ENCODE assay signal across 35 cellular contexts in the genomic region with DNA sequence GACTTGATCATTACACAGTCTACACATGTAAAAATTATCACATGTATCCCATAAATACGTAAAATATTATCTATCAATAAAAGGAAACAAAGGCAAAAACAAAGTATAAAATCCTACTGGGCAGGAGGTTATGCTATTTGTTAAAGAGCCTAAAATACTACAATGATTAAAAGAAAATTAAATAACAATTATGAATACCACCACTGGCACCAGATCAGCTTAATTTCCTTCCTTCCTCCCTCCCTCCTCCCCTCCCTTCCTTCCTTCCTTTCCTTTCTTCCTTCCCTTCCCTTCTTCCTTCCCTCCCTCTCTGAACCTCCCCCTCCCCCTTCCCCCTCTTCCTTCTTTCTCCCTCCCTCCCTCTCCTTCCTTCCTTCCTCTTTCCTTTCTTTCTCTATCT.
DNase-seq lines count a peak whose midpoint lies in the region; ATAC-seq, FAIRE-seq and TF ChIP-seq lines count a peak whose summit lies in the region.
"Had no signal": no experiment of that assay in that cellular context is flagged by ENCODE, and none has a peak within 500 bp of the region (broad histone marks: within the 10 kb centered on the region; RNA-seq: fewer than 3 reads in every experiment).

No MANE protein-coding gene starts in this region.

- in situ Hi-C loops in HepG2 (cut with HindIII; ENCODE audit: extremely low pct_ligation_motif_present, low pct_unique_long_range_greater_than_20kb) (no loop called here), K562 (cut with MboI) (no loop called here)

- H3K27me3 ChIP-seq in HepG2 (ENCODE audit: control insufficient read depth in 1 of 2, insufficient read depth in 2 of 2, low read length in 2 of 2) (no peaks in the 10 kb centered on the region), right lobe of liver (no peaks in the 10 kb centered on the region), K562 (ENCODE audit: control insufficient read depth in 2 of 2, insufficient read depth in 2 of 2, low read length in 2 of 2) (no peaks in the 10 kb centered on the region)
- H3K27me3 ChIP-seq: BLaER1; BLaER1 treated with 17β-estradiol and CSF1 and Interleukin-3, amounts not matched to agents 10 nM and 100 nM had no signal

- H3K4me1 ChIP-seq in HepG2 (ENCODE audit: insufficient read depth, low read length) (peaks cover 8% of the 10 kb centered on the region), right lobe of liver (no peaks in the 10 kb centered on the region), K562 (replicated peaks in 1 of 2; ENCODE audit: control insufficient read depth in 2 of 2, insufficient read depth in 2 of 2, low read length in 2 of 2) (no peaks in the 10 kb centered on the region)
- H3K4me1 ChIP-seq: A549; BE2C; BLaER1; BLaER1 treated with 17β-estradiol and CSF1 and Interleukin-3, amounts not matched to agents 10 nM and 100 nM; Caco-2 had no signal

- no peak for FAIRE-seq in HepG2 (lab: Jason Lieb, UNC)
- no peak for FAIRE-seq in K562 (lab: Jason Lieb, UNC)
- FAIRE-seq: A204.1, A549, D721Med had no signal

- no peaks in the 10 kb centered on the region for H3K27me3 Mint-ChIP-seq in endothelial cell (ENCODE audit: unreplicated experiment)
- H3K27me3 Mint-ChIP-seq: B cell; CD4-positive, alpha-beta T cell had no signal

- H3K9ac ChIP-seq in HepG2 (ENCODE audit: insufficient read depth, low read depth, low read length) = no peak overlapping the region
- H3K9ac ChIP-seq in K562 (ENCODE audit: insufficient read depth in 1 of 2, low read depth in 2 of 2, low read length in 2 of 2) = no peak overlapping the region
- H3K9ac ChIP-seq: BLaER1; BLaER1 treated with 17β-estradiol and CSF1 and Interleukin-3, amounts not matched to agents 10 nM and 100 nM had no signal

- CTCF ChIA-PET in HepG2 (lab: Yijun Ruan, JAX; ENCODE audit: low intra/inter-chr PET ratio, low total read pairs) = no interaction called here
- CTCF ChIA-PET in K562 (lab: Yijun Ruan, JAX; ENCODE audit: low intra/inter-chr PET ratio) = no interaction called here

- no peak overlapping the region for H2AFZ ChIP-seq in HepG2 (ENCODE audit: low read length)
- H2AFZ ChIP-seq in K562 (ENCODE audit: low read depth, low read length) = no peak overlapping the region

- H4K20me1 ChIP-seq in HepG2 (ENCODE audit: insufficient read depth, low read length) (0 out of 2 replicates have a peak, but pooled peaks cover 2% of the 10 kb centered on the region), K562 (replicated peaks; ENCODE audit: control insufficient read depth, insufficient read depth, low read length) (no peaks in the 10 kb centered on the region)
- H4K20me1 ChIP-seq: BLaER1; BLaER1 treated with 17β-estradiol and CSF1 and Interleukin-3, amounts not matched to agents 10 nM and 100 nM had no signal

- TF ChIP-seq CTCF in HepG2 (CRISPR knock-in tag; IDR thresholded peaks at IDR 0.05) = no peak
- no peak for TF ChIP-seq CTCF in right lobe of liver (IDR thresholded peaks at IDR 0.05)
- TF ChIP-seq CTCF in K562 (IDR thresholded peaks at IDR 0.05 in 2 of 3, conservative IDR thresholded peaks at IDR 0.05 in 1 of 3; ENCODE audit: insufficient read depth in 2 of 3, low read depth in 1 of 3, low read length in 3 of 3) = no peak
- TF ChIP-seq CTCF in endothelial cell (IDR thresholded peaks at IDR 0.05; ENCODE audit: unreplicated experiment) = no peak

- 97% methylated on average over 1 of the region's 1 CpG for WGBS in HepG2 (ENCODE audit: low lambda C conversion rate)
- 79% methylated on average over 1 of the region's 1 CpG for WGBS in right lobe of liver (ENCODE audit: insufficient coverage, low coverage, low lambda C conversion rate, missing lambda C conversion rate)
- WGBS in K562 (ENCODE audit: insufficient coverage, low coverage, missing lambda C conversion rate) = 53% methylated on average over 1 of the region's 1 CpG

- TF ChIP-seq EP300 in HepG2 (IDR thresholded peaks at IDR 0.05; ENCODE audit: low read depth in 2 of 2, low read length in 2 of 2) = no peak
- TF ChIP-seq EP300 in HepG2 (CRISPR knock-in tag; IDR thresholded peaks at IDR 0.05; ENCODE audit: borderline replicate concordance) = no peak
- TF ChIP-seq EP300 in K562 (IDR thresholded peaks at IDR 0.05; ENCODE audit: low read length) = no peak

- H3K36me3 ChIP-seq in HepG2 (replicated peaks in 1 of 2; ENCODE audit: control insufficient read depth in 1 of 2, insufficient read depth in 2 of 2, low read length in 2 of 2) (peaks cover 0 to 7% of the 10 kb centered on the region in 2 experiments; a peak in 2 of 5 replicates), right lobe of liver (no peaks in the 10 kb centered on the region), K562 (ENCODE audit: control insufficient read depth, insufficient read depth, low read length) (0 out of 3 replicates have a peak, but pooled peaks cover 2% of the 10 kb centered on the region)
- H3K36me3 ChIP-seq: BE2C had no signal

- H3K79me2 ChIP-seq in HepG2 (ENCODE audit: insufficient read depth, low read length) (no peaks in the 10 kb centered on the region), K562 (ENCODE audit: control insufficient read depth, insufficient read depth, low read length) (no peaks in the 10 kb centered on the region)

- H3K27ac ChIP-seq in HepG2 (ENCODE audit: extremely low read length, insufficient read depth, low read length) (no peak overlapping the region), right lobe of liver (no peak overlapping the region), K562 (ENCODE audit: extremely low read depth, low read depth, low read length) (no peak overlapping the region)
- H3K27ac ChIP-seq: 22Rv1; A549; BLaER1; BLaER1 treated with 17β-estradiol and CSF1 and Interleukin-3, amounts not matched to agents 10 nM and 100 nM; C4-2B had no signal

- DNase-seq in HepG2 (ENCODE audit: low spot score) = no peak
- no peak for DNase-seq in right lobe of liver
- no peak for DNase-seq in K562 (ENCODE audit: extremely low read depth in 1 of 4, low spot score in 3 of 4)
- DNase-seq in endothelial cell (ENCODE audit: low spot score) = no peak
- no peak for DNase-seq in CD1c-positive myeloid dendritic cell (ENCODE audit: extremely low spot score)
- DNase-seq: 8988T; ACHN; AML-193; BE2C; C1 segment of cervical spinal cord; Caco-2; Calu3; CD4-positive, alpha-beta memory T cell; CD4-positive, alpha-beta T cell; CD4-positive, CD25-positive, alpha-beta regulatory T cell; CD8-positive, alpha-beta memory T cell; CD8-positive, alpha-beta T cell; COR-L47; DMS 273 treated with DMSO at 0.1 percent for 48 hours; DMS153; DMS53; DMS79; DMS79 treated with DMSO at 0.1 percent for 48 hours; DND-41; EL had no signal

- no peak overlapping the region for H3K27ac Mint-ChIP-seq in endothelial cell (ENCODE audit: unreplicated experiment)
- H3K27ac Mint-ChIP-seq: B cell; CD14-positive monocyte; CD4-positive, alpha-beta memory T cell; CD4-positive, alpha-beta T cell; CD4-positive, CD25-positive, alpha-beta regulatory T cell; CD8-positive, alpha-beta memory T cell; CD8-positive, alpha-beta T cell had no signal

- no peak for TF ChIP-seq POLR2A in HepG2 (IDR thresholded peaks at IDR 0.05; ENCODE audit: insufficient read depth in 1 of 2, low read depth in 2 of 2, low read length in 2 of 2)
- TF ChIP-seq POLR2A in right lobe of liver (IDR thresholded peaks at IDR 0.05) = no peak
- no peak for TF ChIP-seq POLR2A in K562 (conservative IDR thresholded peaks at IDR 0.05)

- H3K9me1 ChIP-seq in K562 (ENCODE audit: control insufficient read depth, insufficient read depth, low read length) = no peaks in the 10 kb centered on the region

- peak overlapping the region; percentile 7 for H3K4me3 Mint-ChIP-seq in endothelial cell (ENCODE audit: unreplicated experiment)
- H3K4me3 Mint-ChIP-seq: B cell; CD14-positive monocyte; CD4-positive, alpha-beta memory T cell; CD4-positive, alpha-beta T cell; CD4-positive, CD25-positive, alpha-beta regulatory T cell; CD8-positive, alpha-beta memory T cell; CD8-positive, alpha-beta T cell had no signal

- POLR2A ChIA-PET in HepG2 (lab: Yijun Ruan, JAX) = interaction anchor here (1.6 kb wide), 1 partner anchor 127 kb away, joined by 4 read pairs; a partner anchor contains a TSS
- POLR2A ChIA-PET in K562 (lab: Yijun Ruan, JAX) = no interaction called here

- BruUV-seq in HepG2 (replicated peaks; lab: Mats Ljungman, UMichigan) = no TSS peak
- no TSS peak for BruUV-seq in K562 (replicated peaks; lab: Mats Ljungman, UMichigan)

- ATAC-seq in HepG2 = no peak
- no peak for ATAC-seq in right lobe of liver
- no peak for ATAC-seq in K562
- no peak for ATAC-seq in HG03108 (IDR thresholded peaks at IDR 0.05; ENCODE audit: unreplicated experiment)
- ATAC-seq: A549; CD8-positive, alpha-beta T cell had no signal

- TF ChIP-seq RAD21 in HepG2 (CRISPR knock-in tag; IDR thresholded peaks at IDR 0.05) = no peak
- TF ChIP-seq RAD21 in K562 (CRISPR knock-in tag; conservative IDR thresholded peaks at IDR 0.05 in 1 of 2, IDR thresholded peaks at IDR 0.05 in 1 of 2) = no peak

- peaks cover 12% of the 10 kb centered on the region; the same call in 1 of the 2 replicates for H3K9me3 ChIP-seq in HepG2 (ENCODE audit: low read length)
- peaks cover 0 to 9% (median 0%) of the 10 kb centered on the region in 4 donors for H3K9me3 ChIP-seq in right lobe of liver
- H3K9me3 ChIP-seq in K562 (replicated peaks; ENCODE audit: control insufficient read depth, insufficient read depth, low read depth, low read length) = peaks cover 2% of the 10 kb centered on the region; the same call in 1 of the 2 replicates
- H3K9me3 ChIP-seq: BE2C had no signal

- H3K4me3 ChIP-seq in HepG2 (replicated peaks in 1 of 3; ENCODE audit: insufficient read depth in 1 of 3, low read depth in 2 of 3, low read length in 3 of 3) (no peak overlapping the region), right lobe of liver (no peak overlapping the region), K562 (no peak overlapping the region)
- H3K4me3 ChIP-seq: A549; BLaER1; BLaER1 treated with 17β-estradiol and CSF1 and Interleukin-3, amounts not matched to agents 10 nM and 100 nM had no signal

- peaks cover 11% of the 10 kb centered on the region for H3K36me3 Mint-ChIP-seq in endothelial cell (ENCODE audit: low read depth, unreplicated experiment)
- H3K36me3 Mint-ChIP-seq: CD14-positive monocyte had no signal

- H3K4me2 ChIP-seq in HepG2 (ENCODE audit: low read depth, low read length) (no peak overlapping the region), K562 (ENCODE audit: insufficient read depth, low read length) (no peak overlapping the region)
- H3K4me2 ChIP-seq: A549; BLaER1; BLaER1 treated with 17β-estradiol and CSF1 and Interleukin-3, amounts not matched to agents 10 nM and 100 nM had no signal

- H3K9me3 Mint-ChIP-seq in endothelial cell (ENCODE audit: unreplicated experiment) = no peaks in the 10 kb centered on the region

- intact Hi-C loops in HepG2 (cut with micrococcal nuclease; ENCODE audit: unreplicated experiment) (no loop called here), right lobe of liver (cut with DNase I) (no loop called here), K562 (cut with micrococcal nuclease) (no loop called here)

- H3K4me1 Mint-ChIP-seq in endothelial cell (ENCODE audit: unreplicated experiment) = peaks cover 4% of the 10 kb centered on the region
- H3K4me1 Mint-ChIP-seq: B cell; CD14-positive monocyte; CD4-positive, CD25-positive, alpha-beta regulatory T cell; CD8-positive, alpha-beta memory T cell had no signal

TF ChIP-seq in HepG2, 621 proteins besides CTCF, POLR2A, EP300 and RAD21 (continues in another document):
- TF ChIP-seq ZSCAN31 (CRISPR knock-in tag; IDR thresholded peaks at IDR 0.05; ENCODE audit: low read depth) = no peak
